21 cellular contexts compared by ENCODE assay signal in the genomic region with DNA sequence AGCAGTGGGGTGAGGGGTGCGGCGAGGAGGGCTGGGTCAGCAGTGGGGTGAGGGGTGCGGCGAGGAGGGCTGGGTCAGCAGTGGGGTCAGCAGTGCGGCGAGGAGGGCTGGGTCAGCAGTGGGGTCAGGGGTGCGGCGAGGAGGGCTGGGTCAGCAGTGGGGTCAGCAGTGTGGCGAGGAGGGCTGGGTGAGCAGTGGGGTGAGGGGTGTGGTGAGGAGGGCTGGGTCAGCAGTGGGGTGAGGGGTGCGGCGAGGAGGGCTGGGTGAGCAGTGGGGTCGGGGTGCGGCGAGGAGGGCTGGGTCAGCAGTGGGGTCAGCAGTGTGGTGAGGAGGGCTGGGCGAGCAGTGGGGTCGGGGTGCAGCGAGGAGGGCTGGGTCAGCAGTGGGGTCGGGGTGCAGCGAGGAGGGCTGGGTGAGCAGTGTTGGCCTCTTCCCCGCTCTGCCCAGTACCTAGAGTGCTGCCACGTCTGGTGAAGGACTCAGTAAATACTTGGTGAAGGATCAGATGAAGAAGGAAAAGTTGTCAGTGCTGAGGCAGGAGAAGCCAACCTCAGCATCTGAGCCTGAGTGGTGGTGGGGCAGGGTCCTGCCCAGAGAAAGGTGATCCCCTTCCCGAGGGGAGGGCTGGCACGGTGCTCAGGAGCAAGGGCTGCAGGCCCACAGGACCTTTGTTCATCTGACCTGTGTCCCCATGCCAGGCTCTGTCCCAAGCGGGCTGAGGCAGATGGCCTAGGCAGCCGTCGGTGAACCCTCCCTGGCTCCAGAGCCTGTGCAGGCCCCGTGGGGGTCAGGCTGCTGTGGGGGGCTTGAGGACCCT.
DNase-seq lines count a peak whose midpoint lies in the region; ATAC-seq and TF ChIP-seq lines count a peak whose summit lies in the region.
"Had no signal": no experiment of that assay in that cellular context is flagged by ENCODE, and none has a peak within 500 bp of the region (broad histone marks: within the 10 kb centered on the region; RNA-seq: fewer than 3 reads in every experiment).

No MANE protein-coding gene starts in this region.

- no peaks in the 10 kb centered on the region for H3K36me3 ChIP-seq in WERI-Rb-1
- H3K36me3 ChIP-seq: gastroesophageal sphincter had no signal

- H3K4me3 Mint-ChIP-seq in activated naive CD4-positive, alpha-beta T cell treated with anti-CD3 and anti-CD28 coated beads for 36 hours = no peak overlapping the region
- H3K4me3 Mint-ChIP-seq: activated naive CD8-positive, alpha-beta T cell treated with anti-CD3 and anti-CD28 coated beads for 36 hours; dendritic cell treated with granulocyte-macrophage colony-stimulating factor and Interleukin-4, amounts not matched to agents 40 ng/mL and 50 ng/mL, for 4 days; nephron; T-helper 2 cell treated with Interferon-gamma antibody and Interleukin-4, amounts not matched to agents 5 μg/mL and 100 μg/mL, for 36 hours had no signal

- no peak for TF ChIP-seq CTCF in WERI-Rb-1 (IDR thresholded peaks at IDR 0.05; ENCODE audit: low read depth, low read length)

- no peaks in the 10 kb centered on the region for H3K4me1 Mint-ChIP-seq in activated naive CD4-positive, alpha-beta T cell treated with anti-CD3 and anti-CD28 coated beads for 36 hours (ENCODE audit: low read depth)
- H3K4me1 Mint-ChIP-seq: activated naive CD8-positive, alpha-beta T cell treated with anti-CD3 and anti-CD28 coated beads for 36 hours had no signal

- H3K9me3 ChIP-seq in WERI-Rb-1 (ENCODE audit: severe bottlenecking) = peaks cover 2% of the 10 kb centered on the region
- H3K9me3 ChIP-seq: body of pancreas, gastroesophageal sphincter had no signal

- H3K4me3 ChIP-seq in WERI-Rb-1 (ENCODE audit: low read depth, low read length) = no peak overlapping the region
- H3K4me3 ChIP-seq: body of pancreas, gastroesophageal sphincter had no signal

- peak; percentile 1 for DNase-seq in activated naive CD4-positive, alpha-beta T cell treated with anti-CD3 and anti-CD28 coated beads for 36 hours
- DNase-seq in activated naive CD4-positive, alpha-beta T cell treated with anti-CD3 and anti-CD28 coated beads, Interleukin-2, amount 50 U/mL, for 16 hours = no peak
- DNase-seq in WERI-Rb-1 (peak; percentile 6), mucosa of gallbladder (ENCODE audit: low spot score) (peak; percentile 7), ureter (ENCODE audit: low spot score) (peak; percentile 39), T-helper 9 cell (no peak), kidney tubule cell (ENCODE audit: low spot score) (no peak)
- DNase-seq: activated CD4-positive, alpha-beta T cell treated with anti-CD3 and anti-CD28 coated beads for 4 hours; activated naive CD8-positive, alpha-beta T cell treated with anti-CD3 and anti-CD28 coated beads for 36 hours; EL; KBM-7; stimulated activated CD4-positive, alpha-beta T cell treated with anti-CD3 and anti-CD28 coated beads, Interleukin-15, amount 100 ng/mL, for 24 hours; stimulated activated naive CD4-positive, alpha-beta T cell treated with Interleukin-2 at 50 U/mL for 16 hours had no signal

- H3K9me3 Mint-ChIP-seq in activated naive CD4-positive, alpha-beta T cell treated with anti-CD3 and anti-CD28 coated beads for 36 hours = no peaks in the 10 kb centered on the region
- H3K9me3 Mint-ChIP-seq: activated naive CD8-positive, alpha-beta T cell treated with anti-CD3 and anti-CD28 coated beads for 36 hours; dendritic cell treated with granulocyte-macrophage colony-stimulating factor and Interleukin-4, amounts not matched to agents 40 ng/mL and 50 ng/mL, for 4 days; T-helper 2 cell treated with Interferon-gamma antibody and Interleukin-4, amounts not matched to agents 5 μg/mL and 100 μg/mL, for 36 hours had no signal

- peaks cover 13% of the 10 kb centered on the region for H3K27me3 Mint-ChIP-seq in activated naive CD4-positive, alpha-beta T cell treated with anti-CD3 and anti-CD28 coated beads for 36 hours (ENCODE audit: low read depth)

- intact Hi-C loops in activated naive CD4-positive, alpha-beta T cell treated with anti-CD3 and anti-CD28 coated beads for 36 hours (cut with micrococcal nuclease) = no loop called here

- ATAC-seq in GM21515 (IDR thresholded peaks at IDR 0.05; ENCODE audit: unreplicated experiment) = no peak
- ATAC-seq: body of pancreas had no signal

- no peaks in the 10 kb centered on the region for H3K36me3 Mint-ChIP-seq in activated naive CD4-positive, alpha-beta T cell treated with anti-CD3 and anti-CD28 coated beads for 36 hours (ENCODE audit: low read depth)

- CTCF ChIA-PET in activated naive CD4-positive, alpha-beta T cell treated with anti-CD3 and anti-CD28 coated beads for 36 hours (lab: Charles Lee) = no interaction called here

- H3K27ac Mint-ChIP-seq in activated naive CD4-positive, alpha-beta T cell treated with anti-CD3 and anti-CD28 coated beads for 36 hours = no peak overlapping the region
- H3K27ac Mint-ChIP-seq: activated naive CD8-positive, alpha-beta T cell treated with anti-CD3 and anti-CD28 coated beads for 36 hours; dendritic cell treated with granulocyte-macrophage colony-stimulating factor and Interleukin-4, amounts not matched to agents 40 ng/mL and 50 ng/mL, for 4 days; T-helper 2 cell treated with Interferon-gamma antibody and Interleukin-4, amounts not matched to agents 5 μg/mL and 100 μg/mL, for 36 hours had no signal

- no peaks in the 10 kb centered on the region for H3K27me3 ChIP-seq in WERI-Rb-1 (ENCODE audit: insufficient read depth, low read depth, severe bottlenecking)
- H3K27me3 ChIP-seq: body of pancreas had no signal

- no peak overlapping the region for H3K27ac ChIP-seq in WERI-Rb-1
- H3K27ac ChIP-seq: body of pancreas, epithelial cell of prostate, gastroesophageal sphincter, HL-60 had no signal

Comparison
In these comparisons a context has a peak if more than half of its experiments do, and no peak if none do; other contexts are left out.
1. DNase-seq: peak in activated naive CD4-positive, alpha-beta T cell treated with anti-CD3 and anti-CD28 coated beads for 36 hours (single experiment), WERI-Rb-1 (single experiment), mucosa of gallbladder (single experiment) and ureter (single experiment); none in activated naive CD4-positive, alpha-beta T cell treated with anti-CD3 and anti-CD28 coated beads, Interleukin-2, amount 50 U/mL, for 16 hours (single experiment), T-helper 9 cell (single experiment) and kidney tubule cell (single experiment).